29 cellular contexts compared by ENCODE assay signal in genomic region chr11:69822676-69823494, GRCh38. TPM values are rescaled to one million over a fixed set of nuclear protein-coding genes. Genes with fewer than 3 reads are reported as not detected.
"Had no signal": no experiment of that assay in that cellular context is flagged by ENCODE, and none has a peak within 500 bp of the region (broad histone marks: within the 10 kb centered on the region; RNA-seq: fewer than 3 reads in every experiment).

No MANE protein-coding gene starts in this region.

- H3K27ac ChIP-seq: breast epithelium, KMS-11, Peyer's patch, RWPE1, SJSA1 had no signal

- H3K4me3 ChIP-seq: breast epithelium, Peyer's patch, SJSA1 had no signal

- H3K4me2 ChIP-seq: KMS-11 had no signal

- H3K36me3 ChIP-seq: breast epithelium, Peyer's patch, SJSA1 had no signal

- H3K9ac ChIP-seq: KMS-11 had no signal

- H3K4me3 Mint-ChIP-seq: activated CD4-positive, alpha-beta memory T cell treated with anti-CD3 and anti-CD28 coated beads for 36 hours; activated CD4-positive, alpha-beta T cell treated with anti-CD3 and anti-CD28 coated beads, Interleukin-2, amount 10 ng/mL, durations not matched to agents 24 days and 14 days; activated naive CD4-positive, alpha-beta T cell treated with anti-CD3 and anti-CD28 coated beads, Interleukin-2, amount 50 U/mL, for 24 hours; activated T-helper 1 cell treated with anti-CD3 and anti-CD28 coated beads, Interleukin-12 subunit alpha, Interleukin-12 subunit beta, Interleukin-2, Interleukin-4 antibody, amounts not matched to agents 30 ng/mL and 10 ng/mL and 1 ng/mL, durations not matched to agents 14 hours and 24 hours and 36 hours; T-helper 1 cell treated with Interleukin-12 subunit alpha and Interleukin-12 subunit beta and Interleukin-4 antibody, amounts not matched to agents 30 μg/mL and 1 μg/mL, for 36 hours; WTC11 had no signal

- H3K27ac Mint-ChIP-seq: activated CD4-positive, alpha-beta memory T cell treated with anti-CD3 and anti-CD28 coated beads for 36 hours; activated CD4-positive, alpha-beta T cell treated with anti-CD3 and anti-CD28 coated beads, Interleukin-2, amount 10 ng/mL, durations not matched to agents 24 days and 14 days; activated naive CD4-positive, alpha-beta T cell treated with anti-CD3 and anti-CD28 coated beads, Interleukin-2, amount 50 U/mL, for 24 hours; activated T-helper 1 cell treated with anti-CD3 and anti-CD28 coated beads, Interleukin-12 subunit alpha, Interleukin-12 subunit beta, Interleukin-2, Interleukin-4 antibody, amounts not matched to agents 30 ng/mL and 10 ng/mL and 1 ng/mL, durations not matched to agents 14 hours and 24 hours and 36 hours; T-helper 1 cell treated with Interleukin-12 subunit alpha and Interleukin-12 subunit beta and Interleukin-4 antibody, amounts not matched to agents 30 μg/mL and 1 μg/mL, for 36 hours; WTC11 had no signal

- H3K4me1 ChIP-seq: breast epithelium had no signal

- H3K4me1 Mint-ChIP-seq: activated CD4-positive, alpha-beta T cell treated with anti-CD3 and anti-CD28 coated beads, Interleukin-2, amount 10 ng/mL, durations not matched to agents 24 days and 14 days; activated naive CD4-positive, alpha-beta T cell treated with anti-CD3 and anti-CD28 coated beads, Interleukin-2, amount 50 U/mL, for 24 hours had no signal

- H3K9me3 ChIP-seq: Peyer's patch had no signal

- H3K36me3 Mint-ChIP-seq: activated CD4-positive, alpha-beta memory T cell treated with anti-CD3 and anti-CD28 coated beads for 36 hours; activated naive CD4-positive, alpha-beta T cell treated with anti-CD3 and anti-CD28 coated beads, Interleukin-2, amount 50 U/mL, for 24 hours; WTC11 had no signal

- H3K9me3 Mint-ChIP-seq: activated CD4-positive, alpha-beta memory T cell treated with anti-CD3 and anti-CD28 coated beads for 36 hours; activated CD4-positive, alpha-beta T cell treated with anti-CD3 and anti-CD28 coated beads, Interleukin-2, amount 10 ng/mL, durations not matched to agents 24 days and 14 days; activated naive CD4-positive, alpha-beta T cell treated with anti-CD3 and anti-CD28 coated beads, Interleukin-2, amount 50 U/mL, for 24 hours; activated T-helper 1 cell treated with anti-CD3 and anti-CD28 coated beads, Interleukin-12 subunit alpha, Interleukin-12 subunit beta, Interleukin-2, Interleukin-4 antibody, amounts not matched to agents 30 ng/mL and 10 ng/mL and 1 ng/mL, durations not matched to agents 14 hours and 24 hours and 36 hours; T-helper 1 cell treated with Interleukin-12 subunit alpha and Interleukin-12 subunit beta and Interleukin-4 antibody, amounts not matched to agents 30 μg/mL and 1 μg/mL, for 36 hours; WTC11 had no signal

- DNase-seq: activated CD4-positive, alpha-beta memory T cell treated with anti-CD3 and anti-CD28 coated beads for 36 hours; activated CD4-positive, alpha-beta T cell treated with anti-CD3 and anti-CD28 coated beads, Interleukin-2, amount 10 ng/mL, durations not matched to agents 24 days and 14 days; activated CD4-positive, CD25-positive, alpha-beta regulatory T cell treated with anti-CD3 and anti-CD28 coated beads, Interleukin-2, amount 50 U/mL, for 72 hours; activated CD8-positive, alpha-beta memory T cell treated with anti-CD3 and anti-CD28 coated beads, Interleukin-2, amount 50 U/mL, for 4 hours; activated effector memory CD4-positive, alpha-beta T cell treated with Interleukin-2 at 50 U/mL for 16 hours; activated naive CD4-positive, alpha-beta T cell; NCI-H1092; NCI-H1417; NCI-H1930; NCI-H2171 treated with DMSO at 0.1 percent for 48 hours; NCI-H226; NCI-H526; NCI-H82; NK-92 treated with Interleukin-12 subunit alpha and Interleukin-12 subunit beta, amount 100 ng/mL, for 24 hours; OCI-M1; Peyer's patch; SHP77; SW 1271 had no signal

RNA-seq across cellular contexts. Expression of gene FGF3, which starts 3.7 kb away (rescaled TPM):
- total RNA-seq: activated CD4-positive, alpha-beta memory T cell treated with anti-CD3 and anti-CD28 coated beads for 36 hours; activated CD4-positive, alpha-beta T cell treated with anti-CD3 and anti-CD28 coated beads, Interleukin-2, amount 10 ng/mL, durations not matched to agents 24 days and 14 days; activated T-helper 1 cell treated with anti-CD3 and anti-CD28 coated beads, Interleukin-12 subunit alpha, Interleukin-12 subunit beta, Interleukin-2, Interleukin-4 antibody, amounts not matched to agents 30 ng/mL and 10 ng/mL and 1 ng/mL, durations not matched to agents 14 hours and 24 hours and 36 hours; aorta; breast epithelium; MCF 10A; NCI-H460; Peyer's patch; SJSA1; WTC11 had no signal
- polyA plus RNA-seq: aorta had no signal

RNA-seq across cellular contexts. Expression of gene FGF4, which starts 47.7 kb away (rescaled TPM):
- total RNA-seq: activated CD4-positive, alpha-beta memory T cell treated with anti-CD3 and anti-CD28 coated beads for 36 hours; activated CD4-positive, alpha-beta T cell treated with anti-CD3 and anti-CD28 coated beads, Interleukin-2, amount 10 ng/mL, durations not matched to agents 24 days and 14 days; activated T-helper 1 cell treated with anti-CD3 and anti-CD28 coated beads, Interleukin-12 subunit alpha, Interleukin-12 subunit beta, Interleukin-2, Interleukin-4 antibody, amounts not matched to agents 30 ng/mL and 10 ng/mL and 1 ng/mL, durations not matched to agents 14 hours and 24 hours and 36 hours; aorta; breast epithelium; MCF 10A; NCI-H460; Peyer's patch; SJSA1 had no signal
